In the genomic region with DNA sequence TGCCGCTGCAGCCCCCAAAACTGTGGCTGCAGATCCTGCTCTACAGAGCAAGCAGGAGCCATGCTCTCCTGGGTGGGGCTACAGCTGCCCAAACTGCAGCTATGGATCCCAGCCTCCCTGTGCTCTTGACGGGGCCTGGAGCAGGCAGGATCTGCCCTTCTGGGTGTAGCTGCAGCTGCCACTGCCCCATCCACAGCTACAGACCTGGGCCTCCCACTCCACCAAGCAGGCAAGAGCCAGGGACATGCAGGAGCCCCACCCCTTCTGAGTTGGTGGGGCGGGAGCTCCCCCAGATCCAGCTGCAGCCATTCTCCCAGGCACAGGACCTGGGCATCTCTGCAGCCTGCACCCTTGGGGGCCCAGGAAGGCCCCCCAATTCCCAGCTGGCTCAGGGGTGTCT, we compare ENCODE assay signal across 20 cellular contexts.
A peak's percentile ranks its signal among the peaks of the same experiment; 100 is the strongest.
DNase-seq lines count a peak whose midpoint lies in the region; ATAC-seq lines count a peak whose summit lies in the region.
"Had no signal": no experiment of that assay in that cellular context is flagged by ENCODE, and none has a peak within 500 bp of the region (broad histone marks: within the 10 kb centered on the region; RNA-seq: fewer than 3 reads in every experiment).

No MANE protein-coding gene starts in this region.

- no peak overlapping the region for H2BK5ac ChIP-seq in neuronal stem cell (ENCODE audit: low read length)

- intact Hi-C loops in right cardiac atrium (cut with DNase I), result no loop called here
- intact Hi-C loops in left cardiac atrium (cut with DNase I), result no loop called here
- intact Hi-C loops in aorta (cut with DNase I), result no loop called here

- H3K14ac ChIP-seq in neuronal stem cell (ENCODE audit: low read length), result peak overlapping the region; percentile 38

- peak in 2 of 3 donors; percentile 28 to 29 for DNase-seq in right cardiac atrium
- no peak for DNase-seq in left cardiac atrium
- DNase-seq in neuronal stem cell (ENCODE audit: low spot score), result no peak
- DNase-seq in aorta, result peak in 1 of 2 donors; percentile 51
- DNase-seq in NCI-H526 (lab: John Stamatoyannopoulos, UW), result no peak
- no peak for DNase-seq in NCI-H524 (lab: John Stamatoyannopoulos, UW)
- DNase-seq: 8988T; ACHN; AML-193; BE2C; Calu3; CD4-positive, alpha-beta T cell; CD8-positive, alpha-beta memory T cell; DMS79 treated with DMSO at 0.1 percent for 48 hours; GF-D8; H9 had no signal

- no peaks in the 10 kb centered on the region for H3K79me1 ChIP-seq in neuronal stem cell (ENCODE audit: low read depth, low read length)

- no peak overlapping the region for H2BK15ac ChIP-seq in neuronal stem cell (ENCODE audit: low read length)

- no peak overlapping the region for H3K4me3 ChIP-seq in right cardiac atrium (ENCODE audit: low read length)
- no peak overlapping the region for H3K4me3 ChIP-seq in neuronal stem cell (ENCODE audit: low read length in 2 of 2)
- no peak overlapping the region for H3K4me3 ChIP-seq in aorta (ENCODE audit: low read length in 2 of 2)
- H3K4me3 ChIP-seq: A549; BLaER1 treated with 17β-estradiol and CSF1 and Interleukin-3, amounts not matched to agents 10 nM and 100 nM; GM23338 had no signal

- no peak overlapping the region for H3K4me2 ChIP-seq in neuronal stem cell (ENCODE audit: insufficient read depth, low read length, poor library complexity, severe bottlenecking)
- H3K4me2 ChIP-seq: A549; BLaER1 treated with 17β-estradiol and CSF1 and Interleukin-3, amounts not matched to agents 10 nM and 100 nM; GM23338 had no signal

- H2BK12ac ChIP-seq in neuronal stem cell (ENCODE audit: low read length), result peak overlapping the region; percentile 58

- no peak overlapping the region for H2AK5ac ChIP-seq in neuronal stem cell (ENCODE audit: low read depth, low read length)

- H3K9me3 ChIP-seq in right cardiac atrium (ENCODE audit: control insufficient read depth, low read length), result no peaks in the 10 kb centered on the region
- H3K9me3 ChIP-seq in neuronal stem cell (replicated peaks in 1 of 2; ENCODE audit: control insufficient read depth in 2 of 2, insufficient read depth in 1 of 2, low read depth in 1 of 2, low read length in 2 of 2), result peaks cover 0 to 2% of the 10 kb centered on the region in 2 donors
- no peaks in the 10 kb centered on the region for H3K9me3 ChIP-seq in aorta (ENCODE audit: control insufficient read depth, low read length)
- H3K9me3 ChIP-seq: A549; BE2C; BLaER1 treated with 17β-estradiol and CSF1 and Interleukin-3, amounts not matched to agents 10 nM and 100 nM had no signal

- no peak overlapping the region for H3K23ac ChIP-seq in neuronal stem cell (ENCODE audit: low read depth, low read length, poor library complexity)

- 95% methylated on average over 3 of the region's 3 CpGs for whole genome bisulfite sequencing in right cardiac atrium
- no CpG with 5 or more reads among the region's 3 CpGs for WGBS in neuronal stem cell (ENCODE audit: extremely low coverage in 2 of 2, insufficient read length in 2 of 2, insufficient replicate concordance in 1 of 2), 2 donors
- 81 to 89% methylated on average over 3 of the region's 3 CpGs for whole genome bisulfite sequencing in aorta, 2 donors

- peak overlapping the region; percentile 48 for H3K18ac ChIP-seq in neuronal stem cell (ENCODE audit: low read length)

- no peaks in the 10 kb centered on the region for H3K36me3 ChIP-seq in neuronal stem cell (replicated peaks in 1 of 2; ENCODE audit: control insufficient read depth in 2 of 2, insufficient read depth in 2 of 2, low read length in 2 of 2)
- no peaks in the 10 kb centered on the region for H3K36me3 ChIP-seq in aorta (ENCODE audit: control insufficient read depth in 1 of 2, insufficient read depth in 2 of 2, low read length in 1 of 2)
- H3K36me3 ChIP-seq: BE2C; BLaER1 treated with 17β-estradiol and CSF1 and Interleukin-3, amounts not matched to agents 10 nM and 100 nM had no signal

- H3K9ac ChIP-seq in neuronal stem cell (ENCODE audit: low read depth, low read length, poor library complexity), result no peak overlapping the region
- H3K9ac ChIP-seq: BLaER1 treated with 17β-estradiol and CSF1 and Interleukin-3, amounts not matched to agents 10 nM and 100 nM had no signal

- H3K27me3 ChIP-seq in right cardiac atrium (ENCODE audit: control insufficient read depth, insufficient read depth) (no peaks in the 10 kb centered on the region), neuronal stem cell (ENCODE audit: control insufficient read depth in 3 of 3, insufficient read depth in 3 of 3, low read depth in 1 of 3, low read length in 3 of 3) (no peaks in the 10 kb centered on the region), aorta (ENCODE audit: control insufficient read depth in 1 of 2, insufficient read depth in 2 of 2, low read length in 1 of 2) (no peaks in the 10 kb centered on the region)
- H3K27me3 ChIP-seq: BE2C; BLaER1 treated with 17β-estradiol and CSF1 and Interleukin-3, amounts not matched to agents 10 nM and 100 nM had no signal

- H3K4me1 ChIP-seq in right cardiac atrium (ENCODE audit: control insufficient read depth, insufficient read depth, low read length), result no peaks in the 10 kb centered on the region
- H3K4me1 ChIP-seq in neuronal stem cell (ENCODE audit: control insufficient read depth in 2 of 2, insufficient read depth in 1 of 2, low read depth in 1 of 2, low read length in 2 of 2), result no peaks in the 10 kb centered on the region
- H3K4me1 ChIP-seq in aorta (ENCODE audit: control insufficient read depth in 1 of 2, insufficient read depth in 2 of 2, low read length in 2 of 2), result no peaks in the 10 kb centered on the region
- H3K4me1 ChIP-seq: A549; BLaER1 treated with 17β-estradiol and CSF1 and Interleukin-3, amounts not matched to agents 10 nM and 100 nM had no signal

- H4K91ac ChIP-seq in neuronal stem cell (ENCODE audit: low read depth, low read length, poor library complexity), result no peak overlapping the region

- ATAC-seq in right cardiac atrium (no peak), left cardiac atrium (no peak), aorta (ENCODE audit: low FRiP score) (peak; percentile 56)
- ATAC-seq: A549, GM23338, HCT116 had no signal

- H3K27ac ChIP-seq in right cardiac atrium (ENCODE audit: low read length) (no peak overlapping the region), neuronal stem cell (replicated peaks; ENCODE audit: low read length) (no peak overlapping the region), aorta (ENCODE audit: low read depth in 1 of 2, low read length in 2 of 2) (no peak overlapping the region)
- H3K27ac ChIP-seq: A549; BLaER1 treated with 17β-estradiol and CSF1 and Interleukin-3, amounts not matched to agents 10 nM and 100 nM had no signal

- no peak overlapping the region for H3K4ac ChIP-seq in neuronal stem cell (ENCODE audit: low read length)

- H2BK120ac ChIP-seq in neuronal stem cell (ENCODE audit: low read depth, low read length), result no peak overlapping the region

- H2AFZ ChIP-seq in neuronal stem cell (ENCODE audit: low read length), result no peak overlapping the region
- H2AFZ ChIP-seq: GM23338 had no signal

- no peak overlapping the region for H4K8ac ChIP-seq in neuronal stem cell (ENCODE audit: low read depth, low read length)

Comparison
In these comparisons a context has a peak if more than half of its experiments do, and no peak if none do; other contexts are left out.
1. DNase-seq: peak in right cardiac atrium (2 of 3); none in left cardiac atrium (single experiment), neuronal stem cell (single experiment), NCI-H526 (0 of 2) and NCI-H524 (0 of 2).